In genomic region chr18:47075098-47075883, GRCh38 we compare ENCODE assay signal across 1 cellular context.
TF ChIP-seq lines count a peak whose summit lies in the region.

No MANE protein-coding gene starts in this region.

TF ChIP-seq in GM23338, 12 proteins besides CTCF, POLR2A, EP300 and RAD21 (continued from another document):
- TF ChIP-seq ZNF462 (CRISPR knock-in tag; IDR thresholded peaks at IDR 0.05) = no peak
- no peak for TF ChIP-seq ZNF114 (CRISPR knock-in tag; IDR thresholded peaks at IDR 0.05)
